ENCODE assay signal across 19 cellular contexts in the genomic region with DNA sequence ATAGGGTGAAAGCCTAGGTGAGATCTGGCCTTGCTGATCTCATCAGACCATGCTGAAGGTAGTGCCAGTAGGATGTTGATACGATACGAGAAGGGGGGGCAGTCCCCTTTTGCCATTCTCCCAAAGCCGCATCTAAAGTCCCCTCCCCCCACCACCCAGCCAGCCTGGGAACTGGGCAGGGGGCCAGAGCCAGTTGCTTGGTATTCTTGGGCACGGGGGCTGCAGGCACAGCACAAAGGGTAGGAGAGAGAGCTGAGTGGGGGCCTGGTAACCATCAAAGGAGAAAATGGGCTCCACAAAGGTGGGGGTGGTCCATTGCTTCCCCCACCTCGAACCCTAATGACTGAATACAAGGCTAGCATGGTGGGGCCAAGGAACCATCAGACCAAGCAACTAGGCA. TPM values are rescaled to one million over a fixed set of nuclear protein-coding genes. Genes with fewer than 3 reads are reported as not detected.
A peak's percentile ranks its signal among the peaks of the same experiment; 100 is the strongest.
DNase-seq lines count a peak whose midpoint lies in the region; ATAC-seq and TF ChIP-seq lines count a peak whose summit lies in the region.
"Had no signal": no experiment of that assay in that cellular context is flagged by ENCODE, and none has a peak within 500 bp of the region (broad histone marks: within the 10 kb centered on the region; RNA-seq: fewer than 3 reads in every experiment).

No MANE protein-coding gene starts in this region.

- H3K36me3 ChIP-seq in esophagus squamous epithelium: peaks cover 30 to 83% (median 38%) of the 10 kb centered on the region in 3 donors
- H3K36me3 ChIP-seq in psoas muscle (ENCODE audit: insufficient read depth in 1 of 2, low read depth in 1 of 2): peaks cover 6 to 69% of the 10 kb centered on the region in 2 donors
- H3K36me3 ChIP-seq in naive thymus-derived CD4-positive, alpha-beta T cell (ENCODE audit: control insufficient read depth in 2 of 3, insufficient read depth in 3 of 3, low read length in 3 of 3): peaks cover 4 to 56% (median 13%) of the 10 kb centered on the region in 3 experiments

- ATAC-seq in psoas muscle: no peak
- ATAC-seq in naive thymus-derived CD4-positive, alpha-beta T cell: no peak
- ATAC-seq in GM18517 (IDR thresholded peaks at IDR 0.05; ENCODE audit: unreplicated experiment): no peak
- ATAC-seq: PC-3 had no signal

- H3K36me3 Mint-ChIP-seq in naive thymus-derived CD4-positive, alpha-beta T cell: peaks cover 0 to 21% (median 8%) of the 10 kb centered on the region in 5 donors

- CTCF ChIA-PET in AG04450 (lab: Charles Lee): interaction anchor here (0.7 to 2.4 kb wide), 5 partner anchors 10 to 125 kb away, joined by 3 to 18 read pairs (median 9); no protein-coding TSS in a partner anchor
- CTCF ChIA-PET in naive thymus-derived CD4-positive, alpha-beta T cell (lab: Charles Lee): interaction anchor here (0.7 kb wide), 1 partner anchor 17 kb away, joined by 4 read pairs; no protein-coding TSS in a partner anchor

- H3K27ac Mint-ChIP-seq in naive thymus-derived CD4-positive, alpha-beta T cell: peak overlapping the region in 2 of 9 donors; percentile 16 to 19
- H3K27ac Mint-ChIP-seq: nephron progenitor cell; T-helper 1 cell treated with Interleukin-12 subunit alpha and Interleukin-12 subunit beta and Interleukin-4 antibody, amounts not matched to agents 30 μg/mL and 1 μg/mL, for 36 hours had no signal

- TF ChIP-seq CTCF in AG04450 (IDR thresholded peaks at IDR 0.05; ENCODE audit: low read depth, low read length) (no peak), esophagus squamous epithelium (IDR thresholded peaks at IDR 0.05) (no peak), psoas muscle (IDR thresholded peaks at IDR 0.05) (no peak)

- no peaks in the 10 kb centered on the region for H3K9me3 ChIP-seq in AG04450 (ENCODE audit: control insufficient read depth, insufficient read depth, low read length)
- H3K9me3 ChIP-seq in esophagus squamous epithelium: no peaks in the 10 kb centered on the region
- H3K9me3 ChIP-seq in psoas muscle: no peaks in the 10 kb centered on the region
- H3K9me3 ChIP-seq in naive thymus-derived CD4-positive, alpha-beta T cell (ENCODE audit: control insufficient read depth in 2 of 3, low read length in 3 of 3): no peaks in the 10 kb centered on the region
- H3K9me3 ChIP-seq: BLaER1 had no signal

- H3K27me3 Mint-ChIP-seq in naive thymus-derived CD4-positive, alpha-beta T cell: no peaks in the 10 kb centered on the region
- H3K27me3 Mint-ChIP-seq: activated CD4-positive, alpha-beta T cell treated with anti-CD3 and anti-CD28 coated beads, Interleukin-2, amount 10 ng/mL, durations not matched to agents 24 days and 14 days had no signal

- intact Hi-C loops in esophagus squamous epithelium (cut with DNase I) (no loop called here), psoas muscle (cut with DNase I) (no loop called here)
- intact Hi-C loops in naive thymus-derived CD4-positive, alpha-beta T cell (cut with micrococcal nuclease): no loop called here

- WGBS in esophagus squamous epithelium, 2 donors: 72 to 74% methylated on average over 4 of the region's 5 CpGs
- 48 to 50% (median 49%) methylated on average over 5 of the region's 5 CpGs for WGBS in psoas muscle, 3 donors

- peak overlapping the region; percentile 21 for H3K27ac ChIP-seq in AG04450 (ENCODE audit: low read depth, low read length)
- peak overlapping the region in 3 of 4 donors; percentile 4 to 36 (median 18) for H3K27ac ChIP-seq in esophagus squamous epithelium
- H3K27ac ChIP-seq in psoas muscle: peak overlapping the region; percentile 24
- H3K27ac ChIP-seq in naive thymus-derived CD4-positive, alpha-beta T cell (ENCODE audit: low read depth, low read length): no peak overlapping the region
- H3K27ac ChIP-seq: BLaER1 had no signal

- no peak overlapping the region for H3K4me3 Mint-ChIP-seq in naive thymus-derived CD4-positive, alpha-beta T cell
- H3K4me3 Mint-ChIP-seq: activated CD4-positive, alpha-beta T cell treated with anti-CD3 and anti-CD28 coated beads, Interleukin-2, amount 10 ng/mL, durations not matched to agents 24 days and 14 days; T-helper 1 cell treated with Interleukin-12 subunit alpha and Interleukin-12 subunit beta and Interleukin-4 antibody, amounts not matched to agents 30 μg/mL and 1 μg/mL, for 36 hours had no signal

- H3K4me3 ChIP-seq in AG04450 (ENCODE audit: low read depth, low read length) (no peak overlapping the region), esophagus squamous epithelium (no peak overlapping the region), psoas muscle (no peak overlapping the region)
- H3K4me3 ChIP-seq in naive thymus-derived CD4-positive, alpha-beta T cell (ENCODE audit: low read length): no peak overlapping the region
- H3K4me3 ChIP-seq: BLaER1 had no signal

- H3K9me3 Mint-ChIP-seq in naive thymus-derived CD4-positive, alpha-beta T cell: no peaks in the 10 kb centered on the region
- H3K9me3 Mint-ChIP-seq: activated CD4-positive, alpha-beta T cell treated with anti-CD3 and anti-CD28 coated beads, Interleukin-2, amount 10 ng/mL, durations not matched to agents 24 days and 14 days; nephron progenitor cell; T-helper 1 cell treated with Interleukin-12 subunit alpha and Interleukin-12 subunit beta and Interleukin-4 antibody, amounts not matched to agents 30 μg/mL and 1 μg/mL, for 36 hours had no signal

- H3K4me1 ChIP-seq in esophagus squamous epithelium: peaks cover 46 to 84% (median 48%) of the 10 kb centered on the region in 3 donors
- H3K4me1 ChIP-seq in psoas muscle: peaks cover 36% of the 10 kb centered on the region
- peaks cover 7 to 8% of the 10 kb centered on the region in 2 donors for H3K4me1 ChIP-seq in naive thymus-derived CD4-positive, alpha-beta T cell (ENCODE audit: control insufficient read depth in 2 of 2, insufficient read depth in 2 of 2, low read length in 2 of 2)

- DNase-seq in AG04450 (ENCODE audit: low read depth, low spot score) (no peak), esophagus squamous epithelium (lab: John Stamatoyannopoulos, UW) (no peak), psoas muscle (no peak), MV-4-11 (lab: John Stamatoyannopoulos, UW) (no peak), dermis blood vessel endothelial cell (no peak)
- no peak for DNase-seq in naive thymus-derived CD4-positive, alpha-beta T cell
- DNase-seq: activated CD4-positive, alpha-beta T cell treated with anti-CD3 and anti-CD28 coated beads, Interleukin-2, amount 10 ng/mL, durations not matched to agents 24 days and 14 days; activated gamma-delta T cell; NCI-H1048; NCI-H226; nephron progenitor cell; PC-3 had no signal

- TF ChIP-seq POLR2A in esophagus squamous epithelium (IDR thresholded peaks at IDR 0.05): no peak

- H3K27me3 ChIP-seq in AG04450 (ENCODE audit: control insufficient read depth, insufficient read depth, low read length) (no peaks in the 10 kb centered on the region), esophagus squamous epithelium (no peaks in the 10 kb centered on the region), psoas muscle (ENCODE audit: insufficient read depth in 3 of 3, low read length in 2 of 3) (no peaks in the 10 kb centered on the region)
- no peaks in the 10 kb centered on the region for H3K27me3 ChIP-seq in naive thymus-derived CD4-positive, alpha-beta T cell (ENCODE audit: control insufficient read depth in 2 of 2, insufficient read depth in 2 of 2, low read length in 2 of 2)
- H3K27me3 ChIP-seq: BLaER1 had no signal

- POLR2A ChIA-PET in AG04450 (lab: Yijun Ruan, JAX): no interaction called here
- POLR2A ChIA-PET in naive thymus-derived CD4-positive, alpha-beta T cell (lab: Charles Lee): interaction anchor here (1.2 kb wide), 1 partner anchor 10 kb away, joined by 4 read pairs; no protein-coding TSS in a partner anchor

- peaks cover 23 to 44% (median 31%) of the 10 kb centered on the region in 7 donors for H3K4me1 Mint-ChIP-seq in naive thymus-derived CD4-positive, alpha-beta T cell

RNA-seq across cellular contexts. Expression of a gene that starts 5.4 kb away (rescaled TPM):
- polyA plus RNA-seq in AG04450 (2011; rRNA removed) (512 and 555 TPM in 2 replicates), psoas muscle (100 to 1,000 TPM in 1 of 3 donors, 10 to 100 TPM in 2; 83.4 to 111 (median 95.9) TPM)
- polyA minus RNA-seq in AG04450 (2011; rRNA and poly(A)+ RNA removed): 285 and 334 TPM in 2 replicates
- polyA plus RNA-seq in PFSK-1 (2012; ENCODE audit: insufficient read length, low read depth): 181 TPM
- total RNA-seq in esophagus squamous epithelium (10 to 100 TPM; 39.1 to 86.0 (median 69.8) TPM), psoas muscle (100 to 1,000 TPM in 2 of 4 donors, 10 to 100 TPM in 2; 51.2 to 232 (median 95.8) TPM), dermis blood vessel endothelial cell (65.2 and 121 TPM in 2 replicates)
- total RNA-seq in naive thymus-derived CD4-positive, alpha-beta T cell: 10 to 100 TPM; 11.5 to 38.6 (median 13.4) TPM
- polyA plus RNA-seq in naive thymus-derived CD4-positive, alpha-beta T cell: 1 to 10 TPM; 4.7 TPM

RNA-seq across cellular contexts. Expression of a gene that starts 20.2 kb away (rescaled TPM):
- polyA plus RNA-seq in AG04450 (2011; rRNA removed): 0.17 and 0.20 TPM in 2 replicates
- polyA minus RNA-seq in AG04450 (2011; rRNA and poly(A)+ RNA removed): 0.17 TPM in 1 of 2 replicates, not detected in the other
- polyA plus RNA-seq in PFSK-1 (2012; ENCODE audit: insufficient read length, low read depth): not detected
- total RNA-seq in esophagus squamous epithelium: under 1 TPM in 1 of 4 donors, not detected in 3; 0.95 TPM
- total RNA-seq in psoas muscle: 100 to 1,000 TPM; 399 to 903 (median 583) TPM
- polyA plus RNA-seq in psoas muscle: 100 to 1,000 TPM; 171 to 412 (median 329) TPM
- total RNA-seq in naive thymus-derived CD4-positive, alpha-beta T cell: 1 to 10 TPM in 1 of 5 experiments, not detected in 4; 1.1 TPM
- polyA plus RNA-seq in naive thymus-derived CD4-positive, alpha-beta T cell: not detected
- total RNA-seq in dermis blood vessel endothelial cell: not detected in 2 replicates
- total RNA-seq: activated CD4-positive, alpha-beta T cell treated with anti-CD3 and anti-CD28 coated beads, Interleukin-2, amount 10 ng/mL, durations not matched to agents 24 days and 14 days; fibroblast of villous mesenchyme; kidney epithelial cell; PC-3 had no signal

RNA-seq across cellular contexts. Expression of a gene that starts 51.8 kb away (rescaled TPM):
- polyA plus RNA-seq in AG04450 (2011; rRNA removed): 108 and 111 TPM in 2 replicates
- 96.4 and 105 TPM in 2 replicates for polyA minus RNA-seq in AG04450 (2011; rRNA and poly(A)+ RNA removed)
- polyA plus RNA-seq in PFSK-1 (2012; ENCODE audit: insufficient read length, low read depth): 80.5 TPM
- 100 to 1,000 TPM in 1 of 4 donors, 10 to 100 TPM in 3; 54.0 to 139 (median 58.6) TPM for total RNA-seq in esophagus squamous epithelium
- 100 to 1,000 TPM; 135 to 204 (median 188) TPM for total RNA-seq in psoas muscle
- polyA plus RNA-seq in psoas muscle: 100 to 1,000 TPM in 2 of 3 donors, 10 to 100 TPM in 1; 45.4 to 187 (median 106) TPM
- total RNA-seq in naive thymus-derived CD4-positive, alpha-beta T cell: 100 to 1,000 TPM; 115 to 226 (median 176) TPM
- polyA plus RNA-seq in naive thymus-derived CD4-positive, alpha-beta T cell: 10 to 100 TPM; 45.6 to 49.8 TPM
- 82.1 and 87.3 TPM in 2 replicates for total RNA-seq in dermis blood vessel endothelial cell

RNA-seq across cellular contexts. Expression of a gene that starts 59.2 kb away (rescaled TPM):
- polyA plus RNA-seq in AG04450 (2011; rRNA removed): not detected in 2 replicates
- polyA minus RNA-seq in AG04450 (2011; rRNA and poly(A)+ RNA removed): not detected in 2 replicates
- polyA plus RNA-seq in PFSK-1 (2012; ENCODE audit: insufficient read length, low read depth): not detected
- total RNA-seq in esophagus squamous epithelium: 1 to 10 TPM in 1 of 4 donors, under 1 TPM in 1, not detected in 2; 0.19 to 1.8 TPM
- 1 to 10 TPM in 1 of 4 donors, under 1 TPM in 3; 0.07 to 2.0 (median 0.38) TPM for total RNA-seq in psoas muscle
- polyA plus RNA-seq in psoas muscle: 1 to 10 TPM in 1 of 3 donors, under 1 TPM in 2; 0.03 to 1.3 (median 0.13) TPM
- under 1 TPM in 1 of 5 experiments, not detected in 4; 0.71 TPM for total RNA-seq in naive thymus-derived CD4-positive, alpha-beta T cell
- polyA plus RNA-seq in naive thymus-derived CD4-positive, alpha-beta T cell: not detected
- total RNA-seq in dermis blood vessel endothelial cell: not detected in 2 replicates
- total RNA-seq: activated CD4-positive, alpha-beta T cell treated with anti-CD3 and anti-CD28 coated beads, Interleukin-2, amount 10 ng/mL, durations not matched to agents 24 days and 14 days; fibroblast of villous mesenchyme; G401; kidney epithelial cell had no signal

Comparison
In these comparisons a context has a peak if more than half of its experiments do, and no peak if none do; other contexts are left out.
1. RNA of a gene that starts 20.2 kb away (total RNA-seq): 399 to 903 TPM in psoas muscle; 0.95 TPM in esophagus squamous epithelium, 1.1 TPM in naive thymus-derived CD4-positive, alpha-beta T cell and not detected in dermis blood vessel endothelial cell; every median in the first group is over 100 times any median in the second.